ENCODE assay signal across 14 cellular contexts in genomic region chr1:174447866-174448530, GRCh38. TPM values are rescaled to one million over a fixed set of nuclear protein-coding genes. Genes with fewer than 3 reads are reported as not detected.
"Had no signal": no experiment of that assay in that cellular context is flagged by ENCODE, and none has a peak within 500 bp of the region (broad histone marks: within the 10 kb centered on the region; RNA-seq: fewer than 3 reads in every experiment).

TSS of gene GPR52 (plus strand) at chr1:174447964. CDS start at chr1:174448112, 148 bp downstream.

- H3K36me3 ChIP-seq: ovary, stomach, thyroid gland had no signal

- H3K9me3 ChIP-seq: body of pancreas, mucosa of descending colon, ovary, stomach, thyroid gland had no signal

- H3K27me3 Mint-ChIP-seq: activated naive CD4-positive, alpha-beta T cell treated with anti-CD3 and anti-CD28 coated beads, Interleukin-2, amount 50 U/mL, for 24 hours; central memory CD8-positive, alpha-beta T cell; naive thymus-derived CD8-positive, alpha-beta T cell had no signal

- H3K4me3 ChIP-seq: body of pancreas, lung, mucosa of descending colon, ovary, stomach, thyroid gland had no signal

- H3K27ac ChIP-seq: body of pancreas, ovary, stomach, thyroid gland had no signal

- ATAC-seq: body of pancreas; esophagus mucosa; mucosa of descending colon; naive thymus-derived CD8-positive, alpha-beta T cell had no signal

- H3K4me3 Mint-ChIP-seq: activated naive CD4-positive, alpha-beta T cell treated with anti-CD3 and anti-CD28 coated beads, Interleukin-2, amount 50 U/mL, for 24 hours; central memory CD8-positive, alpha-beta T cell; naive thymus-derived CD8-positive, alpha-beta T cell had no signal

- H3K27me3 ChIP-seq: body of pancreas, ovary, stomach, thyroid gland had no signal

- H3K9me3 Mint-ChIP-seq: activated naive CD4-positive, alpha-beta T cell treated with anti-CD3 and anti-CD28 coated beads, Interleukin-2, amount 50 U/mL, for 24 hours; central memory CD8-positive, alpha-beta T cell had no signal

- H3K4me1 Mint-ChIP-seq: activated naive CD4-positive, alpha-beta T cell treated with anti-CD3 and anti-CD28 coated beads, Interleukin-2, amount 50 U/mL, for 24 hours had no signal

- DNase-seq: activated effector memory CD4-positive, alpha-beta T cell treated with Interleukin-2 at 50 U/mL for 16 hours; amniotic stem cell; body of pancreas; mucosa of descending colon; naive thymus-derived CD8-positive, alpha-beta T cell; ovary; stimulated activated CD4-positive, alpha-beta T cell treated with anti-CD3 and anti-CD28 coated beads, Interleukin-4, amount 100 ng/mL, for 4 hours; stomach; T-helper 2 cell; thyroid gland had no signal

- H3K27ac Mint-ChIP-seq: activated naive CD4-positive, alpha-beta T cell treated with anti-CD3 and anti-CD28 coated beads, Interleukin-2, amount 50 U/mL, for 24 hours had no signal

- H3K4me1 ChIP-seq: body of pancreas, thyroid gland had no signal

RNA-seq across cellular contexts. Expression of gene GPR52, which starts in this region (rescaled TPM):
- polyA plus RNA-seq: naive thymus-derived CD8-positive, alpha-beta T cell; stomach had no signal
